ENCODE assay signal across 8 cellular contexts in the genomic region with DNA sequence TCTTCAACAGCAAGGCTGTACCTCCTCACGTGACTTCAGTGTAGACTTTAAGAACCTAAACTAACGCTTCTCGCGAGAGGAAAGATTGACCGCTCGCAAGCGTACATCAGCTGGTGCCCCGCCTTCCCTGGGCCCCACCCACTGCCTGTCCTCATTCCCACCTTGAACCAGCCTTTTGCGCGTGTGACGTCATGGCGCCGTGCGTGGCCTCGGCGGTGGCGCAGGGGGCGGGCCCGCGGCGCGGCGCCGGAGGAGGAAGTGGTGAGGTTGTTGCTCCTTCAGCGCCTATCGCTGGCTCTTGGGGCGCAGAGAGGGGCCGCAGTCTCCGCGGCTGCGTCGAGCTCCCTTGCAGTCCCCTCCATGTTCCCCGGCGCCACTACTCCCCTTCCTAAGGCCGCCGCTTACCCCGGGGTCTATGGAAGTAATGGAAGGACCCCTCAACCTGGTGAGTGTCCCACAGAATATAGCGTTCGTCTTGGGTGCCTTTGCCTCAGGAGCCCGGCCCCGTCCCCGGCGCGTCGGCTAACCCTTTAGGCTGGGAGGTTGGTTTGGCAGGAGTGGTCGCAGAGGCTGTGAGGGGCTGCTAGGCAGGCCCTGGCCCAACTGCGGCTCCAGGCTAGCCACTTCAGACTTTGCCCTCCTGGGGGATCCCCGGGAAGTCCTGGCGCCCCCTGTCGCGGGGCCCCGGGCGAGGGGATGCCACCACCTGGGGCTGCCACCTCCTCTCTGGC. TPM values are rescaled to one million over a fixed set of nuclear protein-coding genes. Genes with fewer than 3 reads are reported as not detected.
A peak's percentile ranks its signal among the peaks of the same experiment; 100 is the strongest.
DNase-seq lines count a peak whose midpoint lies in the region; ATAC-seq and TF ChIP-seq lines count a peak whose summit lies in the region.

A gene (plus strand): TSS at position 273 of the 731 bp plus-strand sequence. CDS start 143 bp downstream, at position 416.

- intact Hi-C loops in natural killer cell (cut with micrococcal nuclease), result loop anchor here (5.0 to 10.0 kb wide), 3 partner anchors 278 to 496 kb away; a partner anchor contains a TSS

- peak; percentile 99 for DNase-seq in ELF-1 (ENCODE audit: low read depth, low spot score)
- DNase-seq in GOT3 (lab: John Stamatoyannopoulos, UW), result peak; percentile 91
- peak; percentile 96 for DNase-seq in RPMI8226
- DNase-seq in fibroblast of mammary gland (ENCODE audit: low read depth), result peak; percentile 99
- peak; percentile 97 for DNase-seq in natural killer cell
- peak; percentile 95 for DNase-seq in stimulated activated naive CD4-positive, alpha-beta T cell treated with Interleukin-2 at 50 U/mL for 16 hours (lab: John Stamatoyannopoulos, UW)

- peaks cover 3% of the 10 kb centered on the region for H3K9me3 Mint-ChIP-seq in activated T-helper 17 cell treated with anti-CD3 and anti-CD28 coated beads, Interleukin-2, amount 50 U/mL, for 72 hours
- peaks cover 0 to 2% of the 10 kb centered on the region in 2 donors for H3K9me3 Mint-ChIP-seq in natural killer cell

- ATAC-seq in activated T-helper 17 cell treated with anti-CD3 and anti-CD28 coated beads, Interleukin-2, amount 50 U/mL, for 72 hours (replicated peaks), result peak; percentile 95
- peak; percentile 84 to 96 (median 86) for ATAC-seq in natural killer cell

- peak within 1 kb of the TSS; percentile 91 for H3K27ac Mint-ChIP-seq in activated T-helper 17 cell treated with anti-CD3 and anti-CD28 coated beads, Interleukin-2, amount 50 U/mL, for 72 hours
- peak within 1 kb of the TSS; percentile 92 to 94 for H3K27ac Mint-ChIP-seq in natural killer cell

- H3K4me3 ChIP-seq in fibroblast of mammary gland (ENCODE audit: control insufficient read depth, low read depth, low read length), result peak within 1 kb of the TSS; percentile 93

- H3K36me3 Mint-ChIP-seq in activated T-helper 17 cell treated with anti-CD3 and anti-CD28 coated beads, Interleukin-2, amount 50 U/mL, for 72 hours (ENCODE audit: low read depth), result peaks cover 23% of the 10 kb centered on the region
- no peaks in the 10 kb centered on the region for H3K36me3 Mint-ChIP-seq in natural killer cell

- TF ChIP-seq CTCF in LNCAP (IDR thresholded peaks at IDR 0.05), result peak; percentile 33; the same call in 1 of the 2 replicates
- TF ChIP-seq CTCF in fibroblast of mammary gland (conservative IDR thresholded peaks at IDR 0.05; ENCODE audit: control insufficient read depth, insufficient read depth, low read depth, low read length), result peak; percentile 1
- peak; percentile 16 for TF ChIP-seq CTCF in natural killer cell (IDR thresholded peaks at IDR 0.05)

- H3K4me3 Mint-ChIP-seq in activated T-helper 17 cell treated with anti-CD3 and anti-CD28 coated beads, Interleukin-2, amount 50 U/mL, for 72 hours, result peak within 1 kb of the TSS; percentile 94
- H3K4me3 Mint-ChIP-seq in natural killer cell, result peak within 1 kb of the TSS; percentile 92

- H3K27me3 Mint-ChIP-seq in activated T-helper 17 cell treated with anti-CD3 and anti-CD28 coated beads, Interleukin-2, amount 50 U/mL, for 72 hours, result no peaks in the 10 kb centered on the region
- peaks cover 8 to 17% of the 10 kb centered on the region in 2 donors for H3K27me3 Mint-ChIP-seq in natural killer cell (ENCODE audit: low read depth in 2 of 2)

- H3K4me1 Mint-ChIP-seq in activated T-helper 17 cell treated with anti-CD3 and anti-CD28 coated beads, Interleukin-2, amount 50 U/mL, for 72 hours, result peaks cover 18% of the 10 kb centered on the region
- peaks cover 30 to 41% of the 10 kb centered on the region in 2 donors for H3K4me1 Mint-ChIP-seq in natural killer cell

RNA-seq across cellular contexts. Expression of the gene that starts here (rescaled TPM):
- 10 to 100 TPM; 21.5 to 22.4 TPM for total RNA-seq in activated T-helper 17 cell treated with anti-CD3 and anti-CD28 coated beads, Interleukin-2, amount 50 U/mL, for 72 hours
- total RNA-seq in natural killer cell, result 10 to 100 TPM; 17.7 to 21.3 (median 18.2) TPM

Comparison
In these comparisons a context has a peak if more than half of its experiments do, and no peak if none do; other contexts are left out.
1. Peak in every context shown above with its lines: DNase-seq, ATAC-seq and H3K4me3 ChIP-seq.